In the genomic region with DNA sequence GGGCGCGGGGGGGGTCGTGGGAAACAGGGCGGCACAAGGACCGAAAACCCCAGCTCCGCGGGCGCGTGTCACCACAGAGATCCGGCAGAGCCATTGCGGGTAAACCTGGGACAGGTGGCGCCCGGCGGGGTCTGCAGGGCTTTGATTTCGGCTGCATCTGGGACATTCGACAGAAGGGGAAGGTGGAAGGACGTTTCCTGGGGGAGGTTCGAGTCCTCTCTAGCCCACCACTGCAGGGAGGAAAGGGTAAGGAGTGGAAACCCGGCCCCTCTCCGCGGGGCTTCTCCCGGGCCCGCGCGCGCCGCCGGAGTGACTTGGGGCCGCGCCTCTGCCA, we compare ENCODE assay signal across 21 cellular contexts. TPM values are rescaled to one million over a fixed set of nuclear protein-coding genes. Genes with fewer than 3 reads are reported as not detected.
A peak's percentile ranks its signal among the peaks of the same experiment; 100 is the strongest.
DNase-seq lines count a peak whose midpoint lies in the region; ATAC-seq and TF ChIP-seq lines count a peak whose summit lies in the region.
"Had no signal": no experiment of that assay in that cellular context is flagged by ENCODE, and none has a peak within 500 bp of the region (broad histone marks: within the 10 kb centered on the region; RNA-seq: fewer than 3 reads in every experiment).

No MANE protein-coding gene starts in this region.

- H3K9me3 ChIP-seq in cardiac muscle cell (ENCODE audit: low read depth), result no peaks in the 10 kb centered on the region
- no peaks in the 10 kb centered on the region for H3K9me3 ChIP-seq in heart left ventricle
- no peaks in the 10 kb centered on the region for H3K9me3 ChIP-seq in WERI-Rb-1 (ENCODE audit: severe bottlenecking)
- no peaks in the 10 kb centered on the region for H3K9me3 ChIP-seq in mucosa of rectum (ENCODE audit: control insufficient read depth in 2 of 2, low read length in 2 of 2)
- H3K9me3 ChIP-seq in suprapubic skin, result no peaks in the 10 kb centered on the region
- H3K9me3 ChIP-seq: body of pancreas, mucosa of descending colon had no signal

- TF ChIP-seq EP300 in suprapubic skin (IDR thresholded peaks at IDR 0.05), result no peak

- intact Hi-C loops in heart left ventricle (cut with DNase I), result loop anchor here in 1 of 10 donors (10.0 kb wide), 1 partner anchor 86 kb away; no protein-coding TSS in a partner anchor

- H3K36me3 Mint-ChIP-seq in endothelial cell (ENCODE audit: low read depth, unreplicated experiment), result peaks cover 5% of the 10 kb centered on the region
- H3K36me3 Mint-ChIP-seq: activated naive CD4-positive, alpha-beta T cell treated with anti-CD3 and anti-CD28 coated beads, Interleukin-2, amount 50 U/mL, for 24 hours had no signal

- H3K27ac Mint-ChIP-seq in endothelial cell (ENCODE audit: unreplicated experiment), result no peak overlapping the region
- H3K27ac Mint-ChIP-seq: activated naive CD4-positive, alpha-beta T cell treated with anti-CD3 and anti-CD28 coated beads, Interleukin-2, amount 50 U/mL, for 24 hours had no signal

- WGBS in heart left ventricle, 4 donors, result 0 to 4% (median 3%) methylated on average over 5 to 30 of the region's 30 CpGs
- WGBS in suprapubic skin, result 4% methylated on average over 16 of the region's 30 CpGs

- H3K27me3 ChIP-seq in cardiac muscle cell, result peaks cover 100% of the 10 kb centered on the region
- peaks cover 52 to 100% (median 88%) of the 10 kb centered on the region in 9 donors for H3K27me3 ChIP-seq in heart left ventricle
- peaks cover 20% of the 10 kb centered on the region for H3K27me3 ChIP-seq in WERI-Rb-1 (ENCODE audit: insufficient read depth, low read depth, severe bottlenecking)
- H3K27me3 ChIP-seq in mucosa of rectum (ENCODE audit: control insufficient read depth in 2 of 2, insufficient read depth in 2 of 2, low read length in 2 of 2), result peaks cover 49 to 70% of the 10 kb centered on the region in 2 donors
- H3K27me3 ChIP-seq in suprapubic skin, result peaks cover 100% of the 10 kb centered on the region

- ATAC-seq in heart left ventricle, result no peak

- peaks cover 38% of the 10 kb centered on the region for H3K27me3 Mint-ChIP-seq in endothelial cell (ENCODE audit: unreplicated experiment)

- H3K4me3 Mint-ChIP-seq in endothelial cell (ENCODE audit: unreplicated experiment), result no peak overlapping the region
- H3K4me3 Mint-ChIP-seq: activated naive CD4-positive, alpha-beta T cell treated with anti-CD3 and anti-CD28 coated beads, Interleukin-2, amount 50 U/mL, for 24 hours had no signal

- H3K4me1 ChIP-seq in cardiac muscle cell (ENCODE audit: low read depth) (no peaks in the 10 kb centered on the region), heart left ventricle (peaks cover 0 to 35% (median 12%) of the 10 kb centered on the region in 12 donors), mucosa of rectum (ENCODE audit: control insufficient read depth in 2 of 2, insufficient read depth in 2 of 2, low read length in 2 of 2) (peaks cover 24% of the 10 kb centered on the region in 2 donors), suprapubic skin (peaks cover 35% of the 10 kb centered on the region)

- no peak for TF ChIP-seq POLR2A in heart left ventricle (IDR thresholded peaks at IDR 0.05)
- no peak for TF ChIP-seq POLR2A in suprapubic skin (IDR thresholded peaks at IDR 0.05)

- no peak overlapping the region for H3K9ac ChIP-seq in mucosa of rectum (ENCODE audit: low read depth in 1 of 2, low read length in 2 of 2)

- TF ChIP-seq CTCF in cardiac muscle cell (IDR thresholded peaks at IDR 0.05; ENCODE audit: low read depth, low read length) (no peak), heart left ventricle (IDR thresholded peaks at IDR 0.05) (no peak), WERI-Rb-1 (IDR thresholded peaks at IDR 0.05; ENCODE audit: low read depth, low read length) (no peak), suprapubic skin (IDR thresholded peaks at IDR 0.05) (no peak), endothelial cell (IDR thresholded peaks at IDR 0.05; ENCODE audit: unreplicated experiment) (no peak)

- DNase-seq in cardiac muscle cell (ENCODE audit: low read depth in 1 of 2, low spot score in 1 of 2) (no peak), heart left ventricle (no peak), WERI-Rb-1 (no peak), suprapubic skin (ENCODE audit: low spot score in 2 of 2) (no peak), endothelial cell (ENCODE audit: low spot score) (no peak), NCI-H2107 treated with DMSO at 0.1 percent for 48 hours (lab: John Stamatoyannopoulos, UW; ENCODE audit: unreplicated experiment) (no peak), NAMALWA (ENCODE audit: low spot score) (no peak)
- DNase-seq: activated CD4-positive, alpha-beta T cell treated with anti-CD3 and anti-CD28 coated beads for 48 hours; dorsolateral prefrontal cortex; hippocampal formation; NCI-H2029; NCI-H526 treated with DMSO at 0.1 percent for 48 hours; stimulated activated CD4-positive, alpha-beta T cell treated with anti-CD3 and anti-CD28 coated beads, Interleukin-15, amount 100 ng/mL, for 24 hours had no signal

- H3K9me3 Mint-ChIP-seq in endothelial cell (ENCODE audit: unreplicated experiment), result no peaks in the 10 kb centered on the region
- H3K9me3 Mint-ChIP-seq: activated naive CD4-positive, alpha-beta T cell treated with anti-CD3 and anti-CD28 coated beads, Interleukin-2, amount 50 U/mL, for 24 hours had no signal

- H3K27ac ChIP-seq in cardiac muscle cell (no peak overlapping the region), heart left ventricle (no peak overlapping the region), WERI-Rb-1 (no peak overlapping the region), mucosa of rectum (ENCODE audit: low read depth in 2 of 2, low read length in 2 of 2) (no peak overlapping the region), suprapubic skin (no peak overlapping the region)
- H3K27ac ChIP-seq: body of pancreas, dorsolateral prefrontal cortex had no signal

- H3K36me3 ChIP-seq in cardiac muscle cell (no peaks in the 10 kb centered on the region), heart left ventricle (no peaks in the 10 kb centered on the region), WERI-Rb-1 (no peaks in the 10 kb centered on the region), mucosa of rectum (ENCODE audit: control insufficient read depth in 2 of 2, insufficient read depth in 2 of 2, low read length in 2 of 2) (no peaks in the 10 kb centered on the region), suprapubic skin (no peaks in the 10 kb centered on the region)

- peak overlapping the region; percentile 6 for H3K4me3 ChIP-seq in cardiac muscle cell
- peak overlapping the region in 3 of 12 donors; percentile 4 to 28 (median 17) for H3K4me3 ChIP-seq in heart left ventricle
- H3K4me3 ChIP-seq in WERI-Rb-1 (ENCODE audit: low read depth, low read length), result peak overlapping the region; percentile 54
- peak overlapping the region; percentile 37 to 49 for H3K4me3 ChIP-seq in mucosa of rectum (ENCODE audit: low read length in 2 of 2)
- peak overlapping the region; percentile 4 for H3K4me3 ChIP-seq in suprapubic skin
- H3K4me3 ChIP-seq: mucosa of descending colon had no signal

- H3K4me1 Mint-ChIP-seq in endothelial cell (ENCODE audit: unreplicated experiment), result peaks cover 9% of the 10 kb centered on the region

RNA-seq across cellular contexts. Expression of a gene that starts 7.6 kb away (rescaled TPM):
- not detected in 2 replicates for total RNA-seq in cardiac muscle cell
- polyA plus RNA-seq in cardiac muscle cell, result 0.39 TPM in 1 of 2 replicates, not detected in the other
- total RNA-seq in heart left ventricle, result not detected
- not detected for polyA plus RNA-seq in heart left ventricle
- not detected for total RNA-seq in suprapubic skin
- 0.82 TPM for total RNA-seq in endothelial cell (ENCODE audit: unreplicated experiment)
- total RNA-seq: dorsolateral prefrontal cortex, G401, HepG2, OCI-LY7, posterior vena cava had no signal
- polyA plus RNA-seq: HepG2 had no signal
